In genomic region chr4:177163532-177163931, GRCh38 we compare ENCODE assay signal across 30 cellular contexts.
DNase-seq lines count a peak whose midpoint lies in the region; TF ChIP-seq lines count a peak whose summit lies in the region.
"Had no signal": no experiment of that assay in that cellular context is flagged by ENCODE, and none has a peak within 500 bp of the region (broad histone marks: within the 10 kb centered on the region; RNA-seq: fewer than 3 reads in every experiment).

No MANE protein-coding gene starts in this region.

- H3K9me3 ChIP-seq in ascending aorta: no peaks in the 10 kb centered on the region
- H3K9me3 ChIP-seq: BLaER1, colonic mucosa, Peyer's patch, thyroid gland, vagina had no signal

- H3K4me3 ChIP-seq in astrocyte of the spinal cord (ENCODE audit: low read depth, low read length) (no peak overlapping the region), skeletal muscle cell (ENCODE audit: low read depth, low read length) (no peak overlapping the region), ascending aorta (no peak overlapping the region)
- H3K4me3 ChIP-seq: BLaER1, colonic mucosa, GM23338, heart right ventricle, Peyer's patch, thyroid gland, vagina had no signal

- DNase-seq in ELR (ENCODE audit: low read depth) (peak; percentile 30), LHCN-M2 (ENCODE audit: low read depth) (peak; percentile 79), astrocyte of the spinal cord (ENCODE audit: low read depth, low spot score) (peak; percentile 56), skeletal muscle cell (ENCODE audit: low read depth) (peak; percentile 7), ascending aorta (ENCODE audit: low spot score in 2 of 2) (no peak), RPMI8226 (no peak), medulla oblongata (ENCODE audit: extremely low spot score) (no peak)
- DNase-seq: activated CD4-positive, alpha-beta T cell treated with anti-CD3 and anti-CD28 coated beads for 48 hours; activated T-cell treated with anti-CD3 and anti-CD28 coated beads for 4 hours; amygdala; colonic mucosa; DMS153; effector memory CD8-positive, alpha-beta T cell; erythroblast; heart right ventricle; KG1; kidney; NCI-H1417 treated with DMSO at 0.1 percent for 48 hours; NCI-H2029 treated with DMSO at 0.1 percent for 48 hours; NCI-H524; Peyer's patch; posterior cingulate gyrus; right cardiac atrium; stimulated activated CD4-positive, alpha-beta T cell treated with anti-CD3 and anti-CD28 coated beads, Interleukin-12 subunit alpha, Interleukin-12 subunit beta, amount 100 ng/mL, for 4 hours; stimulated activated CD4-positive, alpha-beta T cell treated with anti-CD3 and anti-CD28 coated beads, Interleukin-4, amount 100 ng/mL, for 24 hours; T-cell; thyroid gland had no signal

- no peak for TF ChIP-seq CTCF in astrocyte of the spinal cord (IDR thresholded peaks at IDR 0.05; ENCODE audit: low read depth, low read length)
- TF ChIP-seq CTCF in ascending aorta (IDR thresholded peaks at IDR 0.05): no peak

- H3K4me1 ChIP-seq in ascending aorta: no peaks in the 10 kb centered on the region
- H3K4me1 ChIP-seq: BLaER1, colonic mucosa, heart right ventricle, Peyer's patch, thyroid gland, vagina had no signal

- in situ Hi-C loops in astrocyte of the spinal cord (cut with HindIII; ENCODE audit: low sequenced_read_pairs): no loop called here

- H3K27me3 ChIP-seq in ascending aorta: no peaks in the 10 kb centered on the region
- H3K27me3 ChIP-seq: BLaER1, colonic mucosa, heart right ventricle, Peyer's patch, thyroid gland, vagina had no signal

- intact Hi-C loops in ascending aorta (cut with DNase I): no loop called here

- H3K27ac ChIP-seq in ascending aorta: no peak overlapping the region
- H3K27ac ChIP-seq: BLaER1, colonic mucosa, heart right ventricle, Peyer's patch, thyroid gland, vagina had no signal

- no peaks in the 10 kb centered on the region for H3K36me3 ChIP-seq in ascending aorta
- H3K36me3 ChIP-seq: BLaER1, colonic mucosa, heart right ventricle, Peyer's patch, thyroid gland, vagina had no signal

Comparison
In these comparisons a context has a peak if more than half of its experiments do, and no peak if none do; other contexts are left out.
1. DNase-seq: peak in ELR (single experiment), LHCN-M2 (single experiment), astrocyte of the spinal cord (single experiment) and skeletal muscle cell (single experiment); none in ascending aorta (0 of 2), RPMI8226 (single experiment) and medulla oblongata (single experiment).